15 cellular contexts compared by ENCODE assay signal in genomic region chr18:58953627-58954026, GRCh38.
A peak's percentile ranks its signal among the peaks of the same experiment; 100 is the strongest.
DNase-seq lines count a peak whose midpoint lies in the region; ATAC-seq and TF ChIP-seq lines count a peak whose summit lies in the region.
"Had no signal": no experiment of that assay in that cellular context is flagged by ENCODE, and none has a peak within 500 bp of the region (broad histone marks: within the 10 kb centered on the region; RNA-seq: fewer than 3 reads in every experiment).

No MANE protein-coding gene starts in this region.

- H3K36me3 Mint-ChIP-seq in activated CD4-positive, alpha-beta T cell treated with anti-CD3 and anti-CD28 coated beads for 36 hours (ENCODE audit: low read depth) = no peaks in the 10 kb centered on the region
- peaks cover 40% of the 10 kb centered on the region for H3K36me3 Mint-ChIP-seq in type B pancreatic cell

- POLR2A ChIA-PET in activated CD4-positive, alpha-beta T cell treated with anti-CD3 and anti-CD28 coated beads for 36 hours (lab: Charles Lee) = no interaction called here

- no peaks in the 10 kb centered on the region for H3K9me2 ChIP-seq in hepatocyte (replicated peaks; ENCODE audit: insufficient read depth)

- WGBS in hepatocyte (ENCODE audit: low lambda C conversion rate, missing lambda C conversion rate) = 57% methylated on average over 3 of the region's 3 CpGs

- no peak overlapping the region for H3K4me2 ChIP-seq in hepatocyte
- H3K4me2 ChIP-seq: KMS-11, smooth muscle cell had no signal

- peak; percentile 27 for DNase-seq in BE2C
- peak; percentile 60 for DNase-seq in M059J (ENCODE audit: low read depth)
- peak; percentile 24 for DNase-seq in SHP77 treated with DMSO at 0.1 percent for 48 hours (lab: John Stamatoyannopoulos, UW)
- DNase-seq in hepatocyte (ENCODE audit: low spot score) = peak; percentile 44
- no peak for DNase-seq in activated CD4-positive, alpha-beta T cell treated with anti-CD3 and anti-CD28 coated beads for 36 hours
- DNase-seq in midbrain (lab: John Stamatoyannopoulos, UW) = no peak
- no peak for DNase-seq in omental fat pad (ENCODE audit: low spot score)
- no peak for DNase-seq in type B pancreatic cell (ENCODE audit: extremely low spot score, unreplicated experiment)
- DNase-seq: activated effector memory CD4-positive, alpha-beta T cell treated with anti-CD3 and anti-CD28 coated beads, Interleukin-2, amount 50 U/mL, for 16 hours; cortex of kidney; GF-D8; H7; mesendoderm had no signal

- H2AFZ ChIP-seq in hepatocyte = no peak overlapping the region

- H3K27ac ChIP-seq in hepatocyte = no peak overlapping the region
- H3K27ac ChIP-seq: KMS-11 had no signal

- no peaks in the 10 kb centered on the region for H3K27me3 Mint-ChIP-seq in activated CD4-positive, alpha-beta T cell treated with anti-CD3 and anti-CD28 coated beads for 36 hours
- H3K27me3 Mint-ChIP-seq in type B pancreatic cell = no peaks in the 10 kb centered on the region

- TF ChIP-seq CTCF in BE2C (IDR thresholded peaks at IDR 0.05; ENCODE audit: low read depth, low read length) (no peak), hepatocyte (IDR thresholded peaks at IDR 0.05; ENCODE audit: poor library complexity) (no peak), omental fat pad (IDR thresholded peaks at IDR 0.05) (no peak), type B pancreatic cell (conservative IDR thresholded peaks at IDR 0.05) (no peak)

- no peak overlapping the region for H3K4me3 Mint-ChIP-seq in activated CD4-positive, alpha-beta T cell treated with anti-CD3 and anti-CD28 coated beads for 36 hours
- no peak overlapping the region for H3K4me3 Mint-ChIP-seq in type B pancreatic cell

- intact Hi-C loops in activated CD4-positive, alpha-beta T cell treated with anti-CD3 and anti-CD28 coated beads for 36 hours (cut with DNase I, micrococcal nuclease) = no loop called here

- no peak for ATAC-seq in activated CD4-positive, alpha-beta T cell treated with anti-CD3 and anti-CD28 coated beads for 36 hours
- ATAC-seq in omental fat pad (ENCODE audit: low FRiP score) = no peak

- no peaks in the 10 kb centered on the region for H3K9me3 Mint-ChIP-seq in activated CD4-positive, alpha-beta T cell treated with anti-CD3 and anti-CD28 coated beads for 36 hours (ENCODE audit: low read depth)
- no peaks in the 10 kb centered on the region for H3K9me3 Mint-ChIP-seq in type B pancreatic cell

- CTCF ChIA-PET in activated CD4-positive, alpha-beta T cell treated with anti-CD3 and anti-CD28 coated beads for 36 hours (lab: Charles Lee) = interaction anchor here (0.6 kb wide), 1 partner anchor 20 kb away, joined by 3 read pairs; no protein-coding TSS in a partner anchor

- H3K27me3 ChIP-seq in BE2C (no peaks in the 10 kb centered on the region), hepatocyte (no peaks in the 10 kb centered on the region)

- H3K4me1 ChIP-seq in BE2C = no peaks in the 10 kb centered on the region
- peaks cover 6% of the 10 kb centered on the region for H3K4me1 ChIP-seq in hepatocyte (ENCODE audit: insufficient read depth)

- H3K4me1 Mint-ChIP-seq in activated CD4-positive, alpha-beta T cell treated with anti-CD3 and anti-CD28 coated beads for 36 hours = no peaks in the 10 kb centered on the region
- peaks cover 19% of the 10 kb centered on the region for H3K4me1 Mint-ChIP-seq in type B pancreatic cell (ENCODE audit: unreplicated experiment)

- H3K36me3 ChIP-seq in BE2C = peaks cover 5% of the 10 kb centered on the region; the same call in 1 of the 2 replicates
- no peaks in the 10 kb centered on the region for H3K36me3 ChIP-seq in hepatocyte (replicated peaks; ENCODE audit: insufficient read depth, low read depth)

- H3K4me3 ChIP-seq in BE2C (ENCODE audit: low read depth, low read length) (no peak overlapping the region), hepatocyte (no peak overlapping the region)
- H3K4me3 ChIP-seq: smooth muscle cell had no signal

- no peak overlapping the region for H3K27ac Mint-ChIP-seq in activated CD4-positive, alpha-beta T cell treated with anti-CD3 and anti-CD28 coated beads for 36 hours
- H3K27ac Mint-ChIP-seq in type B pancreatic cell = no peak overlapping the region

- no peaks in the 10 kb centered on the region for H4K20me1 ChIP-seq in hepatocyte (ENCODE audit: insufficient read depth, poor library complexity, severe bottlenecking)

- H3K79me2 ChIP-seq in hepatocyte = no peaks in the 10 kb centered on the region

- H3K9me3 ChIP-seq in BE2C (no peaks in the 10 kb centered on the region), hepatocyte (ENCODE audit: low read depth) (no peaks in the 10 kb centered on the region)

Comparison
In these comparisons a context has a peak if more than half of its experiments do, and no peak if none do; other contexts are left out.
1. DNase-seq: peak in BE2C (single experiment), M059J (single experiment), SHP77 treated with DMSO at 0.1 percent for 48 hours (single experiment) and hepatocyte (single experiment); none in activated CD4-positive, alpha-beta T cell treated with anti-CD3 and anti-CD28 coated beads for 36 hours (single experiment), midbrain (single experiment), omental fat pad (single experiment) and type B pancreatic cell (single experiment).